Comparison of ENCODE assay signal across 8 cellular contexts in genomic region chr22:43385770-43386641, GRCh38. TPM values are rescaled to one million over a fixed set of nuclear protein-coding genes. Genes with fewer than 3 reads are reported as not detected.
A peak's percentile ranks its signal among the peaks of the same experiment; 100 is the strongest.
DNase-seq lines count a peak whose midpoint lies in the region; ATAC-seq, FAIRE-seq and TF ChIP-seq lines count a peak whose summit lies in the region.

No MANE protein-coding gene starts in this region.

- ATAC-seq in natural killer cell: peak; percentile 87 to 94 (median 92)
- ATAC-seq in stimulated activated effector memory CD8-positive, alpha-beta T cell treated with anti-CD3 and anti-CD28 coated beads, Interleukin-12 subunit alpha, Interleukin-12 subunit beta, amount 100 ng/mL, for 72 hours: peak; percentile 87
- ATAC-seq in HG02763 (IDR thresholded peaks at IDR 0.05; ENCODE audit: unreplicated experiment): no peak

- H3K79me2 ChIP-seq in PC-9 (ENCODE audit: low read depth): no peaks in the 10 kb centered on the region

- POLR2A ChIA-PET in PC-9 (lab: Charles Lee; ENCODE audit: unreplicated experiment): no interaction called here

- H3K9me3 ChIP-seq in PC-9 (ENCODE audit: insufficient read depth, low read depth) (no peaks in the 10 kb centered on the region), esophagus squamous epithelium (no peaks in the 10 kb centered on the region)

- H3K4me1 ChIP-seq in PC-9 (replicated peaks; ENCODE audit: insufficient read depth): no peaks in the 10 kb centered on the region
- peaks cover 0 to 13% (median 0%) of the 10 kb centered on the region in 3 donors for H3K4me1 ChIP-seq in esophagus squamous epithelium

- BruUV-seq in PC-9 (replicated peaks; lab: Mats Ljungman, UMichigan): no TSS peak

- H3K27ac ChIP-seq in PC-9: no peak overlapping the region
- H3K27ac ChIP-seq in esophagus squamous epithelium: no peak overlapping the region

- no peak for TF ChIP-seq POLR2A in esophagus squamous epithelium (IDR thresholded peaks at IDR 0.05)

- no peaks in the 10 kb centered on the region for H3K36me3 Mint-ChIP-seq in activated T-cell treated with anti-CD3 and anti-CD28 coated beads, Interleukin-2, amount 50 U/mL, for 24 hours (ENCODE audit: low read depth)
- no peaks in the 10 kb centered on the region for H3K36me3 Mint-ChIP-seq in natural killer cell
- H3K36me3 Mint-ChIP-seq in stimulated activated effector memory CD8-positive, alpha-beta T cell treated with anti-CD3 and anti-CD28 coated beads, Interleukin-12 subunit alpha, Interleukin-12 subunit beta, amount 100 ng/mL, for 72 hours: no peaks in the 10 kb centered on the region

- H3K27me3 Mint-ChIP-seq in activated T-cell treated with anti-CD3 and anti-CD28 coated beads, Interleukin-2, amount 50 U/mL, for 24 hours: peaks cover 38% of the 10 kb centered on the region
- H3K27me3 Mint-ChIP-seq in natural killer cell (ENCODE audit: low read depth in 2 of 2): peaks cover 35 to 66% of the 10 kb centered on the region in 2 donors

- CTCF ChIA-PET in PC-9 (lab: Charles Lee): interaction anchor here (0.6 to 0.7 kb wide), 3 partner anchors 117 to 233 kb away, joined by 3 to 6 read pairs (median 3); no protein-coding TSS in a partner anchor

- WGBS in esophagus squamous epithelium, 2 donors: 6 to 23% methylated on average over 4 to 19 of the region's 20 CpGs

- peak; percentile 89 for FAIRE-seq in HTR-8/SVneo (lab: Jason Lieb, UNC)

- H4K20me1 ChIP-seq in PC-9 (ENCODE audit: insufficient read depth): no peaks in the 10 kb centered on the region

- no peak overlapping the region for H3K4me2 ChIP-seq in PC-9

- no peaks in the 10 kb centered on the region for H3K9me3 Mint-ChIP-seq in activated T-cell treated with anti-CD3 and anti-CD28 coated beads, Interleukin-2, amount 50 U/mL, for 24 hours
- H3K9me3 Mint-ChIP-seq in natural killer cell: no peaks in the 10 kb centered on the region
- H3K9me3 Mint-ChIP-seq in stimulated activated effector memory CD8-positive, alpha-beta T cell treated with anti-CD3 and anti-CD28 coated beads, Interleukin-12 subunit alpha, Interleukin-12 subunit beta, amount 100 ng/mL, for 72 hours: no peaks in the 10 kb centered on the region

- H2AFZ ChIP-seq in PC-9: no peak overlapping the region

- TF ChIP-seq CTCF in PC-9 (conservative IDR thresholded peaks at IDR 0.05) (peak; percentile 96), esophagus squamous epithelium (IDR thresholded peaks at IDR 0.05) (peak; percentile 80 to 93 (median 88)), natural killer cell (IDR thresholded peaks at IDR 0.05) (peak; percentile 84)

- H3K36me3 ChIP-seq in PC-9 (ENCODE audit: low read depth) (no peaks in the 10 kb centered on the region), esophagus squamous epithelium (no peaks in the 10 kb centered on the region)

- no peak overlapping the region for H3K4me3 ChIP-seq in PC-9
- H3K4me3 ChIP-seq in esophagus squamous epithelium: no peak overlapping the region

- intact Hi-C loops in PC-9 (cut with micrococcal nuclease; ENCODE audit: unreplicated experiment): loop anchor here (1.0 kb wide), 2 partner anchors 112 to 155 kb away; no protein-coding TSS in a partner anchor
- intact Hi-C loops in esophagus squamous epithelium (cut with DNase I): no loop called here
- intact Hi-C loops in natural killer cell (cut with micrococcal nuclease): loop anchor here (1.0 to 5.0 kb wide), 4 partner anchors 39 to 1241 kb away; no protein-coding TSS in a partner anchor

- H3K4me1 Mint-ChIP-seq in activated T-cell treated with anti-CD3 and anti-CD28 coated beads, Interleukin-2, amount 50 U/mL, for 24 hours (ENCODE audit: low read depth): peaks cover 7% of the 10 kb centered on the region
- peaks cover 0 to 6% of the 10 kb centered on the region in 2 donors for H3K4me1 Mint-ChIP-seq in natural killer cell
- peaks cover 13% of the 10 kb centered on the region for H3K4me1 Mint-ChIP-seq in stimulated activated effector memory CD8-positive, alpha-beta T cell treated with anti-CD3 and anti-CD28 coated beads, Interleukin-12 subunit alpha, Interleukin-12 subunit beta, amount 100 ng/mL, for 72 hours

- H3K9me2 ChIP-seq in PC-9 (ENCODE audit: insufficient read depth): no peaks in the 10 kb centered on the region

- peak; percentile 86 for DNase-seq in Daoy (ENCODE audit: low read depth)
- DNase-seq in HTR-8/SVneo (ENCODE audit: insufficient read length, low spot score): peak; percentile 83
- DNase-seq in PC-9: peak; percentile 48 to 68
- DNase-seq in activated T-cell treated with anti-CD3 and anti-CD28 coated beads, Interleukin-2, amount 50 U/mL, for 24 hours: peak; percentile 83
- no peak for DNase-seq in esophagus squamous epithelium (lab: John Stamatoyannopoulos, UW)
- DNase-seq in natural killer cell: peak; percentile 73
- DNase-seq in stimulated activated effector memory CD8-positive, alpha-beta T cell treated with anti-CD3 and anti-CD28 coated beads, Interleukin-12 subunit alpha, Interleukin-12 subunit beta, amount 100 ng/mL, for 72 hours (ENCODE audit: low spot score in 2 of 2): peak; percentile 55 to 83

- no peaks in the 10 kb centered on the region for H3F3A ChIP-seq in PC-9 (ENCODE audit: insufficient read depth, low read depth)

- H3K27me3 ChIP-seq in PC-9 (ENCODE audit: insufficient read depth, low read depth): peaks cover 95% of the 10 kb centered on the region
- peaks cover 0 to 50% (median 0%) of the 10 kb centered on the region in 4 donors for H3K27me3 ChIP-seq in esophagus squamous epithelium

- H3K27ac Mint-ChIP-seq in activated T-cell treated with anti-CD3 and anti-CD28 coated beads, Interleukin-2, amount 50 U/mL, for 24 hours: no peak overlapping the region
- H3K27ac Mint-ChIP-seq in natural killer cell: no peak overlapping the region
- H3K27ac Mint-ChIP-seq in stimulated activated effector memory CD8-positive, alpha-beta T cell treated with anti-CD3 and anti-CD28 coated beads, Interleukin-12 subunit alpha, Interleukin-12 subunit beta, amount 100 ng/mL, for 72 hours: no peak overlapping the region

- H3K4me3 Mint-ChIP-seq in activated T-cell treated with anti-CD3 and anti-CD28 coated beads, Interleukin-2, amount 50 U/mL, for 24 hours: no peak overlapping the region
- no peak overlapping the region for H3K4me3 Mint-ChIP-seq in natural killer cell
- no peak overlapping the region for H3K4me3 Mint-ChIP-seq in stimulated activated effector memory CD8-positive, alpha-beta T cell treated with anti-CD3 and anti-CD28 coated beads, Interleukin-12 subunit alpha, Interleukin-12 subunit beta, amount 100 ng/mL, for 72 hours

RNA-seq across cellular contexts. Expression of gene MPPED1, which starts 25.8 kb away (rescaled TPM):
- not detected in 2 replicates for total RNA-seq in Daoy (2014; rRNA removed; shearing (Covaris generic))
- total RNA-seq in PC-9 (2021) (not detected in 2 replicates), esophagus squamous epithelium (not detected), natural killer cell (not detected)

RNA-seq across cellular contexts. Expression of gene SCUBE1, which starts 42.8 kb away (rescaled TPM):
- total RNA-seq in Daoy (2014; rRNA removed; shearing (Covaris generic)): 0.21 and 1.4 TPM in 2 replicates
- total RNA-seq in PC-9 (2021): not detected in 2 replicates
- total RNA-seq in esophagus squamous epithelium: 1 to 10 TPM in 3 of 4 donors, under 1 TPM in 1; 0.38 to 4.0 (median 2.1) TPM
- 1 to 10 TPM in 1 of 3 donors, under 1 TPM in 2; 0.05 to 1.2 (median 0.11) TPM for total RNA-seq in natural killer cell
